Comparison of ENCODE assay signal across 8 cellular contexts in genomic region chrX:15789979-15790765, GRCh38. TPM values are rescaled to one million over a fixed set of nuclear protein-coding genes. Genes with fewer than 3 reads are reported as not detected.
DNase-seq lines count a peak whose midpoint lies in the region; ATAC-seq and TF ChIP-seq lines count a peak whose summit lies in the region.

ZRSR2 (plus strand) TSS chrX:15790484; CDS start chrX:15790496, 12 bp downstream.

- no peak within 1 kb of the TSS for H3K27ac Mint-ChIP-seq in endodermal cell
- H3K27ac Mint-ChIP-seq in mesothelial cell of epicardium, result no peak within 1 kb of the TSS

- H3K27me3 Mint-ChIP-seq in endodermal cell (ENCODE audit: insufficient read depth) (no peaks in the 10 kb centered on the region), mesothelial cell of epicardium (ENCODE audit: low read depth) (no peaks in the 10 kb centered on the region)

- no peak for TF ChIP-seq CTCF in endodermal cell (conservative IDR thresholded peaks at IDR 0.05)
- TF ChIP-seq CTCF in mesothelial cell of epicardium (IDR thresholded peaks at IDR 0.05; ENCODE audit: unreplicated experiment), result no peak

- H3K27ac ChIP-seq in endodermal cell (ENCODE audit: low read depth, low read length), result peak within 1 kb of the TSS; percentile 11

- DNase-seq in COR-L47 (lab: John Stamatoyannopoulos, UW) (peak; percentile 64), HPDE6-E6E7 (ENCODE audit: extremely low spot score) (peak; percentile 83), endodermal cell (peak; percentile 95), mesothelial cell of epicardium (ENCODE audit: low spot score in 2 of 2, unreplicated experiment in 2 of 2) (peak; percentile 81 to 91)
- peak; percentile 78 for DNase-seq in NK-92 treated with Interleukin-12 subunit alpha and Interleukin-12 subunit beta, amount 100 ng/mL, for 24 hours (lab: John Stamatoyannopoulos, UW)
- DNase-seq in stimulated activated CD8-positive, alpha-beta memory T cell treated with anti-CD3 and anti-CD28 coated beads, Interleukin-15, amount 100 ng/mL, for 4 hours (ENCODE audit: low read depth in 2 of 2), result peak; percentile 68 to 88

- H3K36me3 Mint-ChIP-seq in endodermal cell (ENCODE audit: low read depth) (peaks cover 22% of the 10 kb centered on the region), mesothelial cell of epicardium (peaks cover 5% of the 10 kb centered on the region)

- CTCF ChIA-PET in activated CD8-positive, alpha-beta memory T cell treated with anti-CD3 and anti-CD28 coated beads for 36 hours (lab: Charles Lee), result interaction anchor here (1.0 kb wide), 1 partner anchor 52 kb away, joined by 3 read pairs; the partner anchor contains the start of gene CA5B

- peak; percentile 92 for ATAC-seq in GM19468 (IDR thresholded peaks at IDR 0.05; ENCODE audit: extremely low read depth, unreplicated experiment)

- POLR2A ChIA-PET in activated CD8-positive, alpha-beta memory T cell treated with anti-CD3 and anti-CD28 coated beads for 36 hours (lab: Charles Lee), result interaction anchor here (0.6 to 1.6 kb wide), 3 partner anchors 10 to 65 kb away, joined by 3 to 5 read pairs (median 4); partner anchors contain the start of gene CA5B

- H3K36me3 ChIP-seq in endodermal cell (ENCODE audit: control insufficient read depth, insufficient read depth, low read length), result peaks cover 14% of the 10 kb centered on the region

- H3K4me3 Mint-ChIP-seq in endodermal cell, result no peak within 1 kb of the TSS
- no peak within 1 kb of the TSS for H3K4me3 Mint-ChIP-seq in mesothelial cell of epicardium

- no peaks in the 10 kb centered on the region for H3K9me3 ChIP-seq in endodermal cell (ENCODE audit: control insufficient read depth, low read length)

- WGBS in endodermal cell (ENCODE audit: insufficient coverage in 1 of 2, insufficient read length in 1 of 2), 2 experiments, result 0 to 1% methylated on average over 5 to 53 of the region's 55 CpGs

- H3K27me3 ChIP-seq in endodermal cell (ENCODE audit: control insufficient read depth, insufficient read depth, low read length, poor library complexity, severe bottlenecking), result no peaks in the 10 kb centered on the region

- H3K9ac ChIP-seq in endodermal cell (ENCODE audit: extremely low read depth, low read length, poor library complexity, severe bottlenecking), result peak within 1 kb of the TSS; percentile 49

- peak within 1 kb of the TSS; percentile 89 for H3K4me3 ChIP-seq in endodermal cell (ENCODE audit: low read length)

- no peaks in the 10 kb centered on the region for H3K4me1 ChIP-seq in endodermal cell (ENCODE audit: control insufficient read depth, insufficient read depth, low read length)

- H3K9me3 Mint-ChIP-seq in endodermal cell, result no peaks in the 10 kb centered on the region
- peaks cover 3% of the 10 kb centered on the region for H3K9me3 Mint-ChIP-seq in mesothelial cell of epicardium

- H3K4me1 Mint-ChIP-seq in endodermal cell (peaks cover 8% of the 10 kb centered on the region), mesothelial cell of epicardium (peaks cover 5% of the 10 kb centered on the region)

RNA-seq across cellular contexts. Expression of gene ZRSR2, which starts in this region (rescaled TPM):
- 10 to 100 TPM; 11.0 to 13.1 TPM for total RNA-seq in activated CD8-positive, alpha-beta memory T cell treated with anti-CD3 and anti-CD28 coated beads for 36 hours
- total RNA-seq in endodermal cell (10 to 100 TPM in 1 of 2 donors, 1 to 10 TPM in 1; 7.3 to 18.1 TPM), mesothelial cell of epicardium (20.4 to 22.4 TPM (median 21.5 TPM) in 3 replicates)
- 8.0 TPM for polyA plus RNA-seq in endodermal cell (2013, experiment 1 of 2)
- polyA plus RNA-seq in endodermal cell (2013, experiment 2 of 2), result 11.0 TPM

Comparison
In these comparisons a context has a peak if more than half of its experiments do, and no peak if none do; other contexts are left out.
1. Peak in every context shown above with its lines: DNase-seq, ATAC-seq, H3K4me3 ChIP-seq and H3K27ac ChIP-seq.